8 cellular contexts compared by ENCODE assay signal in the genomic region with DNA sequence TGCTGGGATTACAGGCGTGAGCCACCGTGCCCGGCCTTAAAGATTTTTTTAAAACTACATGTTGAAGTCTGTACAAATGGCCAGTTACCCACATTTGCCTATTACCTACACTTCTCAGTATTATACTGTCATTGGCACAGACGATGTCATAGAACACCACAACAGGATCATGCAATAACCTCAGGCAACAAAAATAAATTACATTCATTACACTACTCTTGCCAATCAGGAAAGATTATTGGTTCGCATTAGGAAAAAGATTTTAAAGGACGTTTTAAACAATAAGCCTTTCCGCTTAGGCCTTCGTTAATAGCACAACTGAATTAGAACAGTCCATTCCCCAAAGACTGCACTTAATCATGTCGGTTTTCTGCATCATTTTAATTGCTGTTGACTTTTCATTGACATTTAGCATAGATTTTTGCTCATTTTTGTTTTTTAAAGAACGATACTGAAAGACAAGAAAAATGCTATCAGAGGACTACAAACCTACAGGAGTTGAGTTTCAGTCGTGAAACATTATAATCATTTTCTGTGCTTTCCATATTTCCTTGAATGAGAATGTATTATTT. TPM values are rescaled to one million over a fixed set of nuclear protein-coding genes. Genes with fewer than 3 reads are reported as not detected.
DNase-seq lines count a peak whose midpoint lies in the region; ATAC-seq and TF ChIP-seq lines count a peak whose summit lies in the region.

No MANE protein-coding gene starts in this region.

- no peak for TF ChIP-seq CTCF in OCI-LY7 (conservative IDR thresholded peaks at IDR 0.05; ENCODE audit: low read length)
- no peak for TF ChIP-seq CTCF in epithelial cell of proximal tubule (conservative IDR thresholded peaks at IDR 0.05; ENCODE audit: low read depth, low read length)
- TF ChIP-seq CTCF in sigmoid colon (IDR thresholded peaks at IDR 0.05) = no peak

- H2AFZ ChIP-seq in OCI-LY7 (ENCODE audit: low read length) = peak overlapping the region; percentile 95

- TF ChIP-seq POLR2A in sigmoid colon (IDR thresholded peaks at IDR 0.05) = no peak

- intact Hi-C loops in OCI-LY7 (cut with micrococcal nuclease; ENCODE audit: unreplicated experiment) (loop anchor here (1.0 to 5.0 kb wide), 2 partner anchors 316 to 358 kb away; partner anchors contain the start of genes COX7A2 and TMEM30A), sigmoid colon (cut with DNase I) (loop anchor here (5.0 kb wide), 1 partner anchor 318 kb away; the partner anchor contains the start of gene TMEM30A)

- POLR2A ChIA-PET in OCI-LY7 (lab: Charles Lee) = interaction anchor here (1.9 kb wide), 1 partner anchor 357 kb away, joined by 11 read pairs; the partner anchor contains the start of gene COX7A2

- BruUV-seq in OCI-LY7 (replicated peaks; lab: Mats Ljungman, UMichigan) = no TSS peak

- H4K20me1 ChIP-seq in OCI-LY7 (ENCODE audit: insufficient read depth, low read length) = peaks cover 18% of the 10 kb centered on the region

- H3K4me3 ChIP-seq in OCI-LY7 (ENCODE audit: low read depth, low read length, poor library complexity, severe bottlenecking) = peak overlapping the region; percentile 98
- H3K4me3 ChIP-seq in epithelial cell of proximal tubule (ENCODE audit: low read depth, low read length) = peak overlapping the region; percentile 86
- H3K4me3 ChIP-seq in sigmoid colon = peak overlapping the region; percentile 66 to 94 (median 88)

- H3K36me3 ChIP-seq in OCI-LY7 (ENCODE audit: insufficient read depth, low read length) = peaks cover 16% of the 10 kb centered on the region
- no peaks in the 10 kb centered on the region for H3K36me3 ChIP-seq in sigmoid colon

- ATAC-seq in HG02759 (IDR thresholded peaks at IDR 0.05; ENCODE audit: unreplicated experiment) (no peak), HG02588 (IDR thresholded peaks at IDR 0.05; ENCODE audit: unreplicated experiment) (no peak)

- peak overlapping the region; percentile 98 for H3K4me2 ChIP-seq in OCI-LY7 (ENCODE audit: low read length)

- DNase-seq in DMS153 treated with DMSO at 0.1 percent for 48 hours (lab: John Stamatoyannopoulos, UW; ENCODE audit: unreplicated experiment) = peak; percentile 27
- no peak for DNase-seq in DMS153 (lab: John Stamatoyannopoulos, UW)
- DNase-seq in OCI-LY7 (ENCODE audit: low spot score) = no peak
- no peak for DNase-seq in epithelial cell of proximal tubule (ENCODE audit: low read depth)
- no peak for DNase-seq in sigmoid colon
- no peak for DNase-seq in stimulated activated naive CD4-positive, alpha-beta T cell (lab: John Stamatoyannopoulos, UW)

- TF ChIP-seq EP300 in sigmoid colon (IDR thresholded peaks at IDR 0.05) = no peak

- H3K27me3 ChIP-seq in sigmoid colon = no peaks in the 10 kb centered on the region

- H3K9me3 ChIP-seq in OCI-LY7 (ENCODE audit: low read length) (no peaks in the 10 kb centered on the region), sigmoid colon (no peaks in the 10 kb centered on the region)

- WGBS in sigmoid colon, 2 donors = 61 to 67% methylated on average over 11 of the region's 11 CpGs

- peak overlapping the region; percentile 82 for H3K27ac ChIP-seq in OCI-LY7 (ENCODE audit: low read depth, low read length, poor library complexity, severe bottlenecking)
- H3K27ac ChIP-seq in sigmoid colon = peak overlapping the region; percentile 97 to 98 (median 98)

- peaks cover 30% of the 10 kb centered on the region for H3K4me1 ChIP-seq in OCI-LY7 (ENCODE audit: insufficient read depth, low read length, poor library complexity, severe bottlenecking)
- peaks cover 0 to 54% (median 30%) of the 10 kb centered on the region in 4 donors for H3K4me1 ChIP-seq in sigmoid colon

- H3K9me2 ChIP-seq in OCI-LY7 (ENCODE audit: insufficient read depth, low read length) = no peaks in the 10 kb centered on the region

- CTCF ChIA-PET in OCI-LY7 (lab: Charles Lee; ENCODE audit: unreplicated experiment) = no interaction called here

- H3K79me2 ChIP-seq in OCI-LY7 (ENCODE audit: insufficient read depth, low read depth, low read length) = peaks cover 35% of the 10 kb centered on the region

RNA-seq across cellular contexts. Expression of gene SENP6, which starts 0.9 kb away (rescaled TPM):
- 61.1 and 63.5 TPM in 2 replicates for total RNA-seq in OCI-LY7 (2014; rRNA removed; shearing (Covaris generic))
- total RNA-seq in OCI-LY7 (2022) (85.4 and 96.2 TPM in 2 replicates), epithelial cell of proximal tubule (38.0 and 45.6 TPM in 2 replicates), sigmoid colon (100 to 1,000 TPM; 122 to 157 (median 148) TPM)
- 10 to 100 TPM; 18.0 to 31.8 (median 24.5) TPM for polyA plus RNA-seq in sigmoid colon
